In genomic region chr20:17654649-17655285, GRCh38 we compare ENCODE assay signal across 10 cellular contexts. TPM values are rescaled to one million over a fixed set of nuclear protein-coding genes. Genes with fewer than 3 reads are reported as not detected.
DNase-seq lines count a peak whose midpoint lies in the region; ATAC-seq and TF ChIP-seq lines count a peak whose summit lies in the region.
"Had no signal": no experiment of that assay in that cellular context is flagged by ENCODE, and none has a peak within 500 bp of the region (broad histone marks: within the 10 kb centered on the region; RNA-seq: fewer than 3 reads in every experiment).

No MANE protein-coding gene starts in this region.

- H3K27me3 ChIP-seq in DOHH2 (ENCODE audit: control insufficient read depth, low read length) (no peaks in the 10 kb centered on the region), Loucy (ENCODE audit: insufficient read depth, low read length, poor library complexity, severe bottlenecking) (no peaks in the 10 kb centered on the region), osteoblast (ENCODE audit: insufficient read depth, low read length) (no peaks in the 10 kb centered on the region)

- H3K4me2 ChIP-seq in DOHH2 (ENCODE audit: low read length) (no peak overlapping the region), Loucy (ENCODE audit: low read depth, low read length, poor library complexity, severe bottlenecking) (no peak overlapping the region), osteoblast (ENCODE audit: insufficient read depth, low read length) (peak overlapping the region; percentile 28)

- H3K36me3 ChIP-seq in DOHH2 (ENCODE audit: control insufficient read depth, low read length) (peaks cover 25% of the 10 kb centered on the region), Loucy (ENCODE audit: insufficient read depth, low read length) (peaks cover 30% of the 10 kb centered on the region; the same call in 1 of the 2 replicates), osteoblast (ENCODE audit: insufficient read depth, low read length) (peaks cover 72% of the 10 kb centered on the region)

- H3K27ac ChIP-seq in DOHH2 (ENCODE audit: low read depth, low read length) (no peak overlapping the region), osteoblast (ENCODE audit: low read depth, low read length) (peak overlapping the region; percentile 33)

- peaks cover 10% of the 10 kb centered on the region for H3K36me3 Mint-ChIP-seq in T-helper 17 cell (ENCODE audit: low read depth)

- H3K9me3 ChIP-seq in DOHH2 (ENCODE audit: control insufficient read depth, insufficient read depth, low read length) (peaks cover 5% of the 10 kb centered on the region; the same call in 1 of the 2 replicates), Loucy (ENCODE audit: insufficient read depth, low read depth, low read length) (no peaks in the 10 kb centered on the region), osteoblast (ENCODE audit: low read depth, low read length) (no peaks in the 10 kb centered on the region), T-helper 17 cell (ENCODE audit: control insufficient read depth, low read length, poor library complexity, severe bottlenecking) (no peaks in the 10 kb centered on the region)

- DNase-seq in epithelial cell of proximal tubule (ENCODE audit: low read depth) (no peak), osteoblast (ENCODE audit: insufficient read length, low spot score, missing footprints) (peak; percentile 73), T-helper 17 cell (no peak), NCI-H1048 (lab: John Stamatoyannopoulos, UW) (no peak)
- no peak for DNase-seq in activated CD4-positive, CD25-positive, alpha-beta regulatory T cell (lab: John Stamatoyannopoulos, UW)

- H2AFZ ChIP-seq in Loucy (ENCODE audit: low read length), result no peak overlapping the region
- no peak overlapping the region for H2AFZ ChIP-seq in osteoblast (ENCODE audit: low read length)

- no peak overlapping the region for H3K4me3 ChIP-seq in DOHH2 (ENCODE audit: low read length)
- no peak overlapping the region for H3K4me3 ChIP-seq in Loucy (ENCODE audit: low read length, poor library complexity, severe bottlenecking)
- H3K4me3 ChIP-seq in epithelial cell of proximal tubule (ENCODE audit: low read depth, low read length), result no peak overlapping the region
- no peak overlapping the region for H3K4me3 ChIP-seq in osteoblast (ENCODE audit: insufficient read depth, low read length)

- no peak for ATAC-seq in T-helper 17 cell
- no peak for ATAC-seq in HG03175 (IDR thresholded peaks at IDR 0.05; ENCODE audit: unreplicated experiment)

- TF ChIP-seq CTCF in DOHH2 (IDR thresholded peaks at IDR 0.05; ENCODE audit: low read depth, low read length, poor library complexity, severe bottlenecking), result peak; percentile 83
- peak; percentile 83 for TF ChIP-seq CTCF in Loucy (conservative IDR thresholded peaks at IDR 0.05; ENCODE audit: low read length)
- peak; percentile 80 for TF ChIP-seq CTCF in epithelial cell of proximal tubule (conservative IDR thresholded peaks at IDR 0.05; ENCODE audit: low read depth, low read length)
- peak; percentile 83 for TF ChIP-seq CTCF in osteoblast (IDR thresholded peaks at IDR 0.05; ENCODE audit: extremely low read depth, low read depth, low read length)

- H3K27ac Mint-ChIP-seq in T-helper 17 cell, result no peak overlapping the region
- H3K27ac Mint-ChIP-seq: IgD-negative memory B cell; stimulated activated naive CD8-positive, alpha-beta T cell treated with anti-CD3 and anti-CD28 coated beads, Interleukin-15, Interleukin-2, amounts not matched to agents 100 ng/mL and 50 ng/mL, for 24 hours had no signal

- H3K4me1 ChIP-seq in DOHH2 (ENCODE audit: control insufficient read depth, low read length) (peaks cover 48% of the 10 kb centered on the region), Loucy (ENCODE audit: insufficient read depth, low read length, poor library complexity, severe bottlenecking) (peaks cover 7% of the 10 kb centered on the region), osteoblast (ENCODE audit: insufficient read depth, low read length) (peaks cover 41% of the 10 kb centered on the region)

- H3K79me2 ChIP-seq in DOHH2 (ENCODE audit: control insufficient read depth, low read length), result peaks cover 6% of the 10 kb centered on the region
- peaks cover 11% of the 10 kb centered on the region; the same call in 1 of the 2 replicates for H3K79me2 ChIP-seq in Loucy (ENCODE audit: insufficient read depth, low read length)
- H3K79me2 ChIP-seq in osteoblast (ENCODE audit: insufficient read depth, low read length), result peaks cover 99% of the 10 kb centered on the region

- no peaks in the 10 kb centered on the region for H3K9me2 ChIP-seq in DOHH2 (replicated peaks; ENCODE audit: control insufficient read depth, low read length)
- no peaks in the 10 kb centered on the region for H3K9me2 ChIP-seq in Loucy (replicated peaks; ENCODE audit: low read depth, low read length)

- no peaks in the 10 kb centered on the region for H3K27me3 Mint-ChIP-seq in T-helper 17 cell
- H3K27me3 Mint-ChIP-seq: IgD-negative memory B cell; stimulated activated naive CD8-positive, alpha-beta T cell treated with anti-CD3 and anti-CD28 coated beads, Interleukin-15, Interleukin-2, amounts not matched to agents 100 ng/mL and 50 ng/mL, for 24 hours had no signal

- H3K4me3 Mint-ChIP-seq in T-helper 17 cell, result no peak overlapping the region
- H3K4me3 Mint-ChIP-seq: IgD-negative memory B cell; stimulated activated naive CD8-positive, alpha-beta T cell treated with anti-CD3 and anti-CD28 coated beads, Interleukin-15, Interleukin-2, amounts not matched to agents 100 ng/mL and 50 ng/mL, for 24 hours had no signal

- no peak overlapping the region for H3K9ac ChIP-seq in Loucy (ENCODE audit: low read depth, low read length, poor library complexity, severe bottlenecking)

- H4K20me1 ChIP-seq in DOHH2 (ENCODE audit: control insufficient read depth, insufficient read depth, low read depth, low read length) (no peaks in the 10 kb centered on the region), Loucy (ENCODE audit: insufficient read depth, low read length, poor library complexity, severe bottlenecking) (no peaks in the 10 kb centered on the region), osteoblast (ENCODE audit: insufficient read depth, low read length) (peaks cover 86% of the 10 kb centered on the region)

- H3F3A ChIP-seq in DOHH2 (ENCODE audit: control insufficient read depth, insufficient read depth) (no peaks in the 10 kb centered on the region), Loucy (ENCODE audit: low read depth) (no peaks in the 10 kb centered on the region)

- peaks cover 15% of the 10 kb centered on the region for H3K4me1 Mint-ChIP-seq in T-helper 17 cell
- H3K4me1 Mint-ChIP-seq: IgD-negative memory B cell had no signal

RNA-seq across cellular contexts. Expression of gene RRBP1, which starts 27.3 kb away (rescaled TPM):
- total RNA-seq in epithelial cell of proximal tubule (73.1 and 77.5 TPM in 2 replicates), osteoblast (122 and 126 TPM in 2 replicates), T-helper 17 cell (10 to 100 TPM; 31.4 to 37.8 TPM)

RNA-seq across cellular contexts. Expression of gene BANF2, which starts 45.0 kb away (rescaled TPM):
- not detected in 2 replicates for total RNA-seq in epithelial cell of proximal tubule
- not detected in 2 replicates for total RNA-seq in osteoblast
- total RNA-seq in T-helper 17 cell, result not detected
